10 cellular contexts compared by ENCODE assay signal in genomic region chr16:89122322-89122831, GRCh38.
A peak's percentile ranks its signal among the peaks of the same experiment; 100 is the strongest.
DNase-seq lines count a peak whose midpoint lies in the region; TF ChIP-seq lines count a peak whose summit lies in the region.
"Had no signal": no experiment of that assay in that cellular context is flagged by ENCODE, and none has a peak within 500 bp of the region (broad histone marks: within the 10 kb centered on the region; RNA-seq: fewer than 3 reads in every experiment).

No MANE protein-coding gene starts in this region.

- H3K9me3 ChIP-seq in OCI-LY1 (ENCODE audit: low read length), result no peaks in the 10 kb centered on the region

- H3K4me1 Mint-ChIP-seq in T-helper 2 cell treated with Interferon-gamma antibody and Interleukin-4, amounts not matched to agents 5 μg/mL and 100 μg/mL, for 36 hours (ENCODE audit: low read depth), result peaks cover 2% of the 10 kb centered on the region

- H3K27me3 ChIP-seq in OCI-LY1 (ENCODE audit: insufficient read depth, low read length), result no peaks in the 10 kb centered on the region

- no peak overlapping the region for H2AFZ ChIP-seq in OCI-LY1 (ENCODE audit: low read length)
- H2AFZ ChIP-seq: parathyroid adenoma had no signal

- peaks cover 96% of the 10 kb centered on the region for H3K36me3 ChIP-seq in OCI-LY1 (ENCODE audit: insufficient read depth, low read length)

- 0 out of 2 replicates have a peak, but pooled peaks have one; percentile 11 for TF ChIP-seq CTCF in OCI-LY1 (IDR thresholded peaks at IDR 0.05; ENCODE audit: low read length)

- H3K4me1 ChIP-seq in OCI-LY1 (ENCODE audit: insufficient read depth, low read length, severe bottlenecking), result peaks cover 36% of the 10 kb centered on the region
- H3K4me1 ChIP-seq: parathyroid adenoma had no signal

- H3F3A ChIP-seq in OCI-LY1 (ENCODE audit: insufficient read depth, low read length), result no peaks in the 10 kb centered on the region

- no peaks in the 10 kb centered on the region for H3K27me3 Mint-ChIP-seq in T-helper 2 cell treated with Interferon-gamma antibody and Interleukin-4, amounts not matched to agents 5 μg/mL and 100 μg/mL, for 36 hours (ENCODE audit: low read depth)

- no peak overlapping the region for H3K27ac Mint-ChIP-seq in T-helper 2 cell treated with Interferon-gamma antibody and Interleukin-4, amounts not matched to agents 5 μg/mL and 100 μg/mL, for 36 hours

- no peaks in the 10 kb centered on the region for H3K9me3 Mint-ChIP-seq in T-helper 2 cell treated with Interferon-gamma antibody and Interleukin-4, amounts not matched to agents 5 μg/mL and 100 μg/mL, for 36 hours

- peak in 3 of 5 experiments; percentile 53 to 62 (median 60) for DNase-seq in T-helper 2 cell
- no peak for DNase-seq in T-helper 2 cell treated with Interferon-gamma antibody and Interleukin-4, amounts not matched to agents 5 μg/mL and 100 μg/mL, for 36 hours (ENCODE audit: low spot score)
- DNase-seq in central memory CD4-positive, alpha-beta T cell, result peak; percentile 79
- DNase-seq in stimulated activated CD8-positive, alpha-beta memory T cell treated with anti-CD3 and anti-CD28 coated beads, Interleukin-7, amount 100 ng/mL, for 1 hour (ENCODE audit: low read depth in 2 of 2), result peak; percentile 17 to 20
- no peak for DNase-seq in erythroblast (lab: John Stamatoyannopoulos, UW)
- DNase-seq in NCI-H1930 (lab: John Stamatoyannopoulos, UW), result no peak
- DNase-seq in GDM1 (lab: John Stamatoyannopoulos, UW), result no peak

- no peaks in the 10 kb centered on the region for H4K20me1 ChIP-seq in OCI-LY1 (ENCODE audit: insufficient read depth, low read length)

- H3K4me3 Mint-ChIP-seq in T-helper 2 cell treated with Interferon-gamma antibody and Interleukin-4, amounts not matched to agents 5 μg/mL and 100 μg/mL, for 36 hours, result no peak overlapping the region

- H3K36me3 Mint-ChIP-seq in T-helper 2 cell treated with Interferon-gamma antibody and Interleukin-4, amounts not matched to agents 5 μg/mL and 100 μg/mL, for 36 hours (ENCODE audit: low read depth), result peaks cover 46% of the 10 kb centered on the region

- H3K4me2 ChIP-seq in OCI-LY1 (ENCODE audit: low read length), result peak overlapping the region; percentile 52

- H3K9me2 ChIP-seq in OCI-LY1 (ENCODE audit: low read depth, low read length), result no peaks in the 10 kb centered on the region

- peaks cover 13% of the 10 kb centered on the region for H3K79me2 ChIP-seq in OCI-LY1 (ENCODE audit: insufficient read depth, low read length)

- H3K4me3 ChIP-seq in OCI-LY1 (ENCODE audit: low read depth, low read length, poor library complexity, severe bottlenecking), result no peak overlapping the region

- TF ChIP-seq POLR2A in erythroblast (IDR thresholded peaks at IDR 0.05; ENCODE audit: low read length), result no peak

- peak overlapping the region; percentile 22; the same call in 1 of the 2 replicates for H3K9ac ChIP-seq in OCI-LY1 (ENCODE audit: low read length)
- H3K9ac ChIP-seq: parathyroid adenoma had no signal

- peak overlapping the region; percentile 86 for H3K27ac ChIP-seq in OCI-LY1 (ENCODE audit: low read depth, low read length, poor library complexity, severe bottlenecking)
- H3K27ac ChIP-seq: 22Rv1, parathyroid adenoma had no signal

Comparison
In these comparisons a context has a peak if more than half of its experiments do, and no peak if none do; other contexts are left out.
1. DNase-seq: peak in T-helper 2 cell (3 of 5), central memory CD4-positive, alpha-beta T cell (single experiment) and stimulated activated CD8-positive, alpha-beta memory T cell treated with anti-CD3 and anti-CD28 coated beads, Interleukin-7, amount 100 ng/mL, for 1 hour (2 of 2); none in T-helper 2 cell treated with Interferon-gamma antibody and Interleukin-4, amounts not matched to agents 5 μg/mL and 100 μg/mL, for 36 hours (single experiment), erythroblast (0 of 2), NCI-H1930 (0 of 2) and GDM1 (single experiment).